Comparison of ENCODE assay signal across 8 cellular contexts in the genomic region with DNA sequence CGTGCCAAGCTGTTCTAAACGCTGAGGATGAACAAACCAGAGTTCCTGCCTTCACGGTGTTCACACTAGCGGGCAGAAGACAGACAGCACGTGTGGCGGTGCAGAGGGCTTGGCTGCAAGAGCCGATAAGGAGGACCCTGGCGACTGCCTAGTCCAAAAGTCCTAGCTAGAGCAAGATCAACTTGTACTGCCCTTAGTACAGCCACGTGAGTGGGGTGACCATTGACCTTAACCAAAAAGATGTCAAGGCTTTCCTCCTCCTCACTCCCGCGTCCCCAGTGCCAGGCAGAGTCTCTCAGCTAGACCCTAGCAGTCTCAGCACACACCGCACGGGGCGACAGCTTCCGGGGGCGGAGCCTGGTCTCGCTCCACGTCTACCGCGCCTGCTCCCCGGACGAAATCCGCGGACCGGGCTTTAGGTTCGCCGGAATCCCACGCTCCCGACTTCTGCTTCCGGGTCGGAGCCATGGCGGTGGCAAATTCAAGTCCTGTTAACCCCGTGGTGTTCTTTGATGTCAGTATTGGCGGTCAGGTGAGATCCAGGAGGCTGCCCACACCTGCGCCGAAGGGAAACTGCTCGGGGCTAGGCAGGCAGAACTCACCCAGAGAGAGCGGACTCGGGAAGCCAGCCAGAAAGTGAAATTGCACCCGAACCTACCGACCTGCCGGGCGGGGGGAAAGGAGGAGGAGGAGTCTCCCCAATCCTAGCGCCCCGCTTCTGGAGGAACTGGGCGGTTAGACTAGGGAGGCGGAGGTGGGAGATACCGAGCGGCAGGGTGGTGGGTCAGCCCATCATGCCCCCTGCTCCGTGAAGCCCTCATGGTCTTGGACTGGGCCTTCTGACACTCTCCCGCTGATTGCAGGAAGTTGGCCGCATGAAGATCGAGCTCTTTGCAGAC. TPM values are rescaled to one million over a fixed set of nuclear protein-coding genes. Genes with fewer than 3 reads are reported as not detected.
DNase-seq lines count a peak whose midpoint lies in the region; ATAC-seq and TF ChIP-seq lines count a peak whose summit lies in the region.

Gene PPIH, plus strand, starts transcription at position 443 of the 899 bp plus-strand sequence. Its CDS starts 24 bp downstream, at position 467.

- H3K9me3 Mint-ChIP-seq in CD4-positive, alpha-beta T cell: no peaks in the 10 kb centered on the region
- H3K9me3 Mint-ChIP-seq in activated CD4-positive, alpha-beta memory T cell treated with anti-CD3 and anti-CD28 coated beads for 36 hours: no peaks in the 10 kb centered on the region

- H3K27me3 Mint-ChIP-seq in CD4-positive, alpha-beta T cell: no peaks in the 10 kb centered on the region
- H3K27me3 Mint-ChIP-seq in activated CD4-positive, alpha-beta memory T cell treated with anti-CD3 and anti-CD28 coated beads for 36 hours: no peaks in the 10 kb centered on the region

- peak; percentile 98 for ATAC-seq in CD4-positive, alpha-beta T cell (ENCODE audit: poor library complexity)
- ATAC-seq in GM19397 (IDR thresholded peaks at IDR 0.05; ENCODE audit: unreplicated experiment) (peak; percentile 97), HG03571 (IDR thresholded peaks at IDR 0.05; ENCODE audit: unreplicated experiment) (peak; percentile 95)

- H3K4me1 ChIP-seq in liver (ENCODE audit: control insufficient read depth in 4 of 4, insufficient read depth in 4 of 4, low read length in 3 of 4): peaks cover 0 to 20% (median 11%) of the 10 kb centered on the region in 4 donors

- H3K9ac ChIP-seq in liver (ENCODE audit: low read depth in 1 of 2, low read length in 2 of 2): peak within 1 kb of the TSS; percentile 66 to 74

- H3K36me3 Mint-ChIP-seq in CD4-positive, alpha-beta T cell (ENCODE audit: low read depth): peaks cover 41% of the 10 kb centered on the region
- peaks cover 27% of the 10 kb centered on the region for H3K36me3 Mint-ChIP-seq in activated CD4-positive, alpha-beta memory T cell treated with anti-CD3 and anti-CD28 coated beads for 36 hours

- H3K4me3 ChIP-seq in dorsolateral prefrontal cortex: peak within 1 kb of the TSS; percentile 65 to 97 (median 87)
- peak within 1 kb of the TSS; percentile 68 to 88 (median 83) for H3K4me3 ChIP-seq in liver (ENCODE audit: low read depth in 1 of 3, low read length in 3 of 3)

- peak within 1 kb of the TSS; percentile 95 for H3K4me3 Mint-ChIP-seq in CD4-positive, alpha-beta T cell
- H3K4me3 Mint-ChIP-seq in activated CD4-positive, alpha-beta memory T cell treated with anti-CD3 and anti-CD28 coated beads for 36 hours: peak within 1 kb of the TSS; percentile 98

- POLR2A ChIA-PET in CD4-positive, alpha-beta T cell (lab: Charles Lee): interaction anchor here (0.7 to 2.9 kb wide), 16 partner anchors 8 to 992 kb away, joined by 3 to 171 read pairs (median 4); partner anchors contain the start of genes C1orf50, CCDC30, CFAP57 and EBNA1BP2
- POLR2A ChIA-PET in activated CD4-positive, alpha-beta memory T cell treated with anti-CD3 and anti-CD28 coated beads for 36 hours (lab: Charles Lee): interaction anchor here (0.9 to 1.8 kb wide), 5 partner anchors 8 to 195 kb away, joined by 3 to 29 read pairs (median 5); partner anchors contain the start of genes C1orf50, CCDC30, P3H1 and YBX1

- H3K27ac ChIP-seq in CD4-positive, alpha-beta T cell (ENCODE audit: low read depth, low read length): peak within 1 kb of the TSS; percentile 68
- peak within 1 kb of the TSS in 55 of 59 donors; percentile 15 to 93 (median 75) for H3K27ac ChIP-seq in dorsolateral prefrontal cortex
- peak within 1 kb of the TSS; percentile 83 to 84 for H3K27ac ChIP-seq in liver (ENCODE audit: low read depth in 1 of 2, low read length in 2 of 2)

- no peaks in the 10 kb centered on the region for H3K9me3 ChIP-seq in CD4-positive, alpha-beta T cell (ENCODE audit: control insufficient read depth, low read length)
- H3K9me3 ChIP-seq in liver (ENCODE audit: control insufficient read depth in 4 of 4, low read length in 3 of 4): no peaks in the 10 kb centered on the region

- intact Hi-C loops in CD4-positive, alpha-beta T cell (cut with DNase I, micrococcal nuclease): loop anchor here (1.0 to 2.0 kb wide), 3 partner anchors 24 to 195 kb away; partner anchors contain the start of genes CCDC30 (in 1 of the 2) and YBX1 (in 1 of the 2)
- intact Hi-C loops in activated CD4-positive, alpha-beta memory T cell treated with anti-CD3 and anti-CD28 coated beads for 36 hours (cut with micrococcal nuclease): loop anchor here (1.0 to 5.0 kb wide), 4 partner anchors 24 to 195 kb away; partner anchors contain the start of genes C1orf50, CCDC30, P3H1 and YBX1
- intact Hi-C loops in dorsolateral prefrontal cortex (cut with DNase I): loop anchor here (1.0 to 10.0 kb wide), 3 partner anchors 24 to 321 kb away; partner anchors contain the start of genes YBX1 (in 2 of the 2) and FOXJ3 (in 1 of the 2)

- CTCF ChIA-PET in CD4-positive, alpha-beta T cell (lab: Charles Lee): interaction anchor here (0.6 to 2.5 kb wide), 6 partner anchors 20 to 380 kb away, joined by 3 to 21 read pairs (median 3); partner anchors contain the start of genes C1orf50, P3H1 and YBX1
- CTCF ChIA-PET in activated CD4-positive, alpha-beta memory T cell treated with anti-CD3 and anti-CD28 coated beads for 36 hours (lab: Charles Lee): interaction anchor here (0.6 to 1.9 kb wide), 9 partner anchors 8 to 415 kb away, joined by 3 to 7 read pairs (median 3); partner anchors contain the start of genes C1orf50, P3H1, YBX1 and ZNF691

- TF ChIP-seq RAD21 in liver (IDR thresholded peaks at IDR 0.05): peak; percentile 44 to 69

- H3K4me1 Mint-ChIP-seq in CD4-positive, alpha-beta T cell (ENCODE audit: low read depth): peaks cover 50% of the 10 kb centered on the region
- peaks cover 37% of the 10 kb centered on the region for H3K4me1 Mint-ChIP-seq in activated CD4-positive, alpha-beta memory T cell treated with anti-CD3 and anti-CD28 coated beads for 36 hours (ENCODE audit: low read depth)

- peak; percentile 87 to 95 (median 92) for DNase-seq in CD4-positive, alpha-beta T cell
- DNase-seq in NCI-H82 treated with DMSO at 0.1 percent for 48 hours (lab: John Stamatoyannopoulos, UW; ENCODE audit: unreplicated experiment): peak; percentile 91
- DNase-seq in activated CD4-positive, alpha-beta memory T cell treated with anti-CD3 and anti-CD28 coated beads for 36 hours: peak; percentile 97
- DNase-seq in dorsolateral prefrontal cortex: peak; percentile 93 to 97 (median 96)
- peak; percentile 97 for DNase-seq in stimulated activated CD4-positive, alpha-beta T cell treated with anti-CD3 and anti-CD28 coated beads, Interleukin-4, amount 100 ng/mL, for 24 hours

- peak within 1 kb of the TSS; percentile 88 for H3K27ac Mint-ChIP-seq in CD4-positive, alpha-beta T cell
- peak within 1 kb of the TSS; percentile 95 for H3K27ac Mint-ChIP-seq in activated CD4-positive, alpha-beta memory T cell treated with anti-CD3 and anti-CD28 coated beads for 36 hours

- H3K36me3 ChIP-seq in liver (ENCODE audit: control insufficient read depth in 4 of 4, insufficient read depth in 3 of 4, low read depth in 1 of 4, low read length in 3 of 4): peaks cover 0 to 5% (median under 1%) of the 10 kb centered on the region in 4 donors

- WGBS in liver: under 1% methylated on average over 53 of the region's 53 CpGs

- no peak for TF ChIP-seq CTCF in CD4-positive, alpha-beta T cell (IDR thresholded peaks at IDR 0.05)
- TF ChIP-seq CTCF in dorsolateral prefrontal cortex (IDR thresholded peaks at IDR 0.05 in 54 of 56, conservative IDR thresholded peaks at IDR 0.05 in 2 of 56; ENCODE audit: low read depth in 1 of 56, partially characterized antibody in 56 of 56) (peak in 54 of 56 donors; percentile 17 to 62 (median 44)), liver (IDR thresholded peaks at IDR 0.05; ENCODE audit: low read depth, low read length, missing input control) (no peak)

- no peaks in the 10 kb centered on the region for H3K27me3 ChIP-seq in CD4-positive, alpha-beta T cell (ENCODE audit: control insufficient read depth, insufficient read depth, low read length)
- H3K27me3 ChIP-seq in dorsolateral prefrontal cortex (no peaks in the 10 kb centered on the region), liver (ENCODE audit: control insufficient read depth in 4 of 4, insufficient read depth in 4 of 4, low read length in 3 of 4) (no peaks in the 10 kb centered on the region)

TF ChIP-seq in liver, 16 proteins besides CTCF, POLR2A, EP300 and RAD21 (continues in another document):
- TF ChIP-seq, protein P1, sequence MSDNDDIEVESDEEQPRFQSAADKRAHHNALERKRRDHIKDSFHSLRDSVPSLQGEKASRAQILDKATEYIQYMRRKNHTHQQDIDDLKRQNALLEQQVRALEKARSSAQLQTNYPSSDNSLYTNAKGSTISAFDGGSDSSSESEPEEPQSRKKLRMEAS (IDR thresholded peaks at IDR 0.05): peak; percentile 98
- TF ChIP-seq JUND (IDR thresholded peaks at IDR 0.05) (peak in 1 of 2 donors; percentile 55), YY1 (IDR thresholded peaks at IDR 0.05) (peak; percentile 94), HNF4G (IDR thresholded peaks at IDR 0.05) (peak; percentile 46), NR2F2 (IDR thresholded peaks at IDR 0.05) (peak; percentile 65), REST (IDR thresholded peaks at IDR 0.05) (no peak)

RNA-seq across cellular contexts. Expression of gene PPIH, which starts in this region (rescaled TPM):
- 10 to 100 TPM; 29.4 to 32.6 TPM for total RNA-seq in CD4-positive, alpha-beta T cell
- total RNA-seq in activated CD4-positive, alpha-beta memory T cell treated with anti-CD3 and anti-CD28 coated beads for 36 hours: 10 to 100 TPM; 91.0 to 94.0 TPM
- total RNA-seq in dorsolateral prefrontal cortex (10 to 100 TPM; 10.4 to 36.8 (median 23.8) TPM), liver (10 to 100 TPM in 1 of 2 donors, 1 to 10 TPM in 1; 7.9 to 14.9 TPM)
- 10 to 100 TPM; 11.1 to 16.3 TPM for polyA plus RNA-seq in liver

Comparison
In these comparisons a context has a peak if more than half of its experiments do, and no peak if none do; other contexts are left out.
1. Peak in every context shown above with its lines: DNase-seq, ATAC-seq, H3K4me3 ChIP-seq and H3K27ac ChIP-seq.
2. CTCF ChIP-seq: peak in dorsolateral prefrontal cortex (54 of 56); none in CD4-positive, alpha-beta T cell (single experiment) and liver (single experiment).